ENCODE assay signal across 17 cellular contexts in genomic region chr19:58353717-58354477, GRCh38.
"Had no signal": no experiment of that assay in that cellular context is flagged by ENCODE, and none has a peak within 500 bp of the region (broad histone marks: within the 10 kb centered on the region; RNA-seq: fewer than 3 reads in every experiment).

No MANE protein-coding gene starts in this region.

- DNase-seq: activated CD4-positive, CD25-positive, alpha-beta regulatory T cell treated with anti-CD3 and anti-CD28 coated beads, Interleukin-2, amount 50 U/mL, for 72 hours; activated naive CD8-positive, alpha-beta T cell treated with anti-CD3 and anti-CD28 coated beads for 36 hours; amygdala; brain microvascular endothelial cell; cerebellar nuclear complex; head of caudate nucleus; immature natural killer cell; left cardiac atrium; mammary epithelial cell; retina; stimulated activated CD4-positive, alpha-beta T cell treated with anti-CD3 and anti-CD28 coated beads, Interleukin-2, amount 100 ng/mL, for 48 hours; T-helper 9 cell; thyroid gland had no signal

- H3K27me3 ChIP-seq: brain microvascular endothelial cell, thyroid gland had no signal

- H3K9me3 Mint-ChIP-seq: activated naive CD8-positive, alpha-beta T cell treated with anti-CD3 and anti-CD28 coated beads for 36 hours; activated T-helper 1 cell treated with anti-CD3 and anti-CD28 coated beads, Interleukin-12 subunit alpha, Interleukin-12 subunit beta, Interleukin-2, Interleukin-4 antibody, amounts not matched to agents 30 ng/mL and 10 ng/mL and 1 ng/mL, durations not matched to agents 14 hours and 24 hours and 36 hours; dendritic cell treated with granulocyte-macrophage colony-stimulating factor and Interleukin-4, amounts not matched to agents 40 ng/mL and 50 ng/mL, for 4 days; immature natural killer cell had no signal

- H3K4me3 ChIP-seq: thyroid gland had no signal

- H3K4me3 Mint-ChIP-seq: activated naive CD8-positive, alpha-beta T cell treated with anti-CD3 and anti-CD28 coated beads for 36 hours; activated T-helper 1 cell treated with anti-CD3 and anti-CD28 coated beads, Interleukin-12 subunit alpha, Interleukin-12 subunit beta, Interleukin-2, Interleukin-4 antibody, amounts not matched to agents 30 ng/mL and 10 ng/mL and 1 ng/mL, durations not matched to agents 14 hours and 24 hours and 36 hours; dendritic cell treated with granulocyte-macrophage colony-stimulating factor and Interleukin-4, amounts not matched to agents 40 ng/mL and 50 ng/mL, for 4 days; stimulated activated memory B cell treated with anti-CD40 and anti-IgM and Interleukin-4, amounts not matched to agents 10 μg/mL and 1 μg/mL and 100 μg/mL, for 72 hours had no signal

- H3K27ac Mint-ChIP-seq: activated naive CD8-positive, alpha-beta T cell treated with anti-CD3 and anti-CD28 coated beads for 36 hours; activated T-helper 1 cell treated with anti-CD3 and anti-CD28 coated beads, Interleukin-12 subunit alpha, Interleukin-12 subunit beta, Interleukin-2, Interleukin-4 antibody, amounts not matched to agents 30 ng/mL and 10 ng/mL and 1 ng/mL, durations not matched to agents 14 hours and 24 hours and 36 hours; dendritic cell treated with granulocyte-macrophage colony-stimulating factor and Interleukin-4, amounts not matched to agents 40 ng/mL and 50 ng/mL, for 4 days; immature natural killer cell; stimulated activated memory B cell treated with anti-CD40 and anti-IgM and Interleukin-4, amounts not matched to agents 10 μg/mL and 1 μg/mL and 100 μg/mL, for 72 hours had no signal

- ATAC-seq: left cardiac atrium; stimulated activated memory B cell treated with anti-CD40 and anti-IgM and Interleukin-4, amounts not matched to agents 10 μg/mL and 1 μg/mL and 100 μg/mL, for 72 hours had no signal

- H3K27ac ChIP-seq: brain microvascular endothelial cell, neutrophil, thyroid gland had no signal

- H3K36me3 ChIP-seq: neutrophil, thyroid gland had no signal

- H3K27me3 Mint-ChIP-seq: activated naive CD8-positive, alpha-beta T cell treated with anti-CD3 and anti-CD28 coated beads for 36 hours; stimulated activated memory B cell treated with anti-CD40 and anti-IgM and Interleukin-4, amounts not matched to agents 10 μg/mL and 1 μg/mL and 100 μg/mL, for 72 hours had no signal

- H3K9me3 ChIP-seq: neutrophil, thyroid gland had no signal
